10 cellular contexts compared by ENCODE assay signal in genomic region chr19:1465191-1466016, GRCh38. TPM values are rescaled to one million over a fixed set of nuclear protein-coding genes. Genes with fewer than 3 reads are reported as not detected.
DNase-seq lines count a peak whose midpoint lies in the region; ATAC-seq and TF ChIP-seq lines count a peak whose summit lies in the region.
"Had no signal": no experiment of that assay in that cellular context is flagged by ENCODE, and none has a peak within 500 bp of the region (broad histone marks: within the 10 kb centered on the region; RNA-seq: fewer than 3 reads in every experiment).

No MANE protein-coding gene starts in this region.

- no peaks in the 10 kb centered on the region for H4K20me1 ChIP-seq in GM23338 (replicated peaks; ENCODE audit: insufficient read depth)

- peak; percentile 47 for DNase-seq in AG10803 (ENCODE audit: low read depth)
- peak; percentile 78 for DNase-seq in GM23338 (ENCODE audit: low spot score)
- DNase-seq in cerebellar cortex (ENCODE audit: low spot score), result peak; percentile 73
- DNase-seq in lung (ENCODE audit: low spot score), result no peak
- DNase-seq in superior temporal gyrus (ENCODE audit: extremely low spot score), result no peak
- DNase-seq in omental fat pad (ENCODE audit: low spot score), result no peak
- DNase-seq: NCI-H1694 treated with DMSO at 0.1 percent for 48 hours had no signal

- H3K4me3 Mint-ChIP-seq in GM23338, result no peak overlapping the region
- H3K4me3 Mint-ChIP-seq: stimulated activated naive CD8-positive, alpha-beta T cell treated with anti-CD3 and anti-CD28 coated beads, Interleukin-15, Interleukin-2, amounts not matched to agents 100 ng/mL and 50 ng/mL, for 24 hours had no signal

- no peak overlapping the region for H3K27ac ChIP-seq in GM23338 (ENCODE audit: low read depth)
- no peak overlapping the region for H3K27ac ChIP-seq in lung (ENCODE audit: low read depth in 1 of 2, low read length in 1 of 2)

- 31 to 41% methylated on average over 82 to 83 of the region's 83 CpGs for WGBS in lung, 2 donors

- no peaks in the 10 kb centered on the region for H3K9me2 ChIP-seq in GM23338 (ENCODE audit: insufficient read depth)

- TF ChIP-seq CTCF in AG10803 (conservative IDR thresholded peaks at IDR 0.05; ENCODE audit: low read length) (peak; percentile 47), GM23338 (conservative IDR thresholded peaks at IDR 0.05; ENCODE audit: low read depth in 2 of 2) (peak; percentile 40 to 50), lung (IDR thresholded peaks at IDR 0.05; ENCODE audit: control extremely low read depth, extremely low read depth) (peak; percentile 4), omental fat pad (IDR thresholded peaks at IDR 0.05) (no peak)

- no peaks in the 10 kb centered on the region for H3K79me2 ChIP-seq in GM23338 (replicated peaks; ENCODE audit: insufficient read depth)

- no peaks in the 10 kb centered on the region; the same call in 1 of the 2 replicates for H3K4me1 ChIP-seq in GM23338 (ENCODE audit: insufficient read depth)
- peaks cover 2 to 43% of the 10 kb centered on the region in 2 donors for H3K4me1 ChIP-seq in lung (ENCODE audit: control insufficient read depth in 2 of 2, insufficient read depth in 2 of 2, low read length in 2 of 2)

- no peak overlapping the region for H3K4me3 ChIP-seq in AG10803 (ENCODE audit: low read length)
- peak overlapping the region; percentile 37; the same call in 1 of the 2 replicates for H3K4me3 ChIP-seq in GM23338
- no peak overlapping the region for H3K4me3 ChIP-seq in lung

- no peaks in the 10 kb centered on the region for H3K9me3 Mint-ChIP-seq in GM23338
- H3K9me3 Mint-ChIP-seq: stimulated activated naive CD8-positive, alpha-beta T cell treated with anti-CD3 and anti-CD28 coated beads, Interleukin-15, Interleukin-2, amounts not matched to agents 100 ng/mL and 50 ng/mL, for 24 hours had no signal

- no peak overlapping the region for H3K27ac Mint-ChIP-seq in GM23338
- H3K27ac Mint-ChIP-seq: stimulated activated naive CD8-positive, alpha-beta T cell treated with anti-CD3 and anti-CD28 coated beads, Interleukin-15, Interleukin-2, amounts not matched to agents 100 ng/mL and 50 ng/mL, for 24 hours had no signal

- H3K4me1 Mint-ChIP-seq in GM23338, result peaks cover 3% of the 10 kb centered on the region; the same call in 1 of the 3 replicates

- H3K36me3 Mint-ChIP-seq in GM23338 (ENCODE audit: low read depth), result no peaks in the 10 kb centered on the region

- H3K4me2 ChIP-seq in GM23338, result no peak overlapping the region

- H3K27me3 ChIP-seq in GM23338 (ENCODE audit: insufficient read depth), result peaks cover 66% of the 10 kb centered on the region
- H3K27me3 ChIP-seq in lung (ENCODE audit: control insufficient read depth, insufficient read depth), result peaks cover 16% of the 10 kb centered on the region

- ATAC-seq in GM23338 (peak; percentile 26), lung (ENCODE audit: insufficient read depth, low FRiP score) (no peak), HG02973 (IDR thresholded peaks at IDR 0.05; ENCODE audit: unreplicated experiment) (no peak), omental fat pad (ENCODE audit: low FRiP score) (no peak), GM18867 (IDR thresholded peaks at IDR 0.05; ENCODE audit: unreplicated experiment) (no peak)

- H3K9me3 ChIP-seq in lung (ENCODE audit: control insufficient read depth in 2 of 2, insufficient read depth in 1 of 2, low read length in 1 of 2), result peaks cover 0 to 12% of the 10 kb centered on the region in 2 donors

- H3F3A ChIP-seq in GM23338 (replicated peaks; ENCODE audit: low read depth), result 0 out of 2 replicates have a peak, but pooled peaks cover 7% of the 10 kb centered on the region

- no peaks in the 10 kb centered on the region for H3K36me3 ChIP-seq in GM23338 (ENCODE audit: insufficient read depth)
- H3K36me3 ChIP-seq in lung (ENCODE audit: control insufficient read depth in 2 of 2, insufficient read depth in 2 of 2, low read length in 2 of 2), result peaks cover 0 to 4% of the 10 kb centered on the region in 2 donors

- no peak overlapping the region for H2AFZ ChIP-seq in GM23338

- peaks cover 54% of the 10 kb centered on the region for H3K27me3 Mint-ChIP-seq in GM23338 (ENCODE audit: insufficient read depth, low read depth, poor library complexity)
- H3K27me3 Mint-ChIP-seq: stimulated activated naive CD8-positive, alpha-beta T cell treated with anti-CD3 and anti-CD28 coated beads, Interleukin-15, Interleukin-2, amounts not matched to agents 100 ng/mL and 50 ng/mL, for 24 hours had no signal

TF ChIP-seq in GM23338, 12 proteins besides CTCF, POLR2A, EP300 and RAD21 (continues in another document):
- no peak; the same call in 1 of the 2 replicates for TF ChIP-seq POLR2AphosphoS5 (IDR thresholded peaks at IDR 0.05; ENCODE audit: low read depth)

RNA-seq across cellular contexts. Expression of gene C19orf25, which starts 13.6 kb away (rescaled TPM):
- total RNA-seq in GM23338 (2014; rRNA removed; shearing (Covaris generic)), result 61.1 and 64.9 TPM in 2 replicates
- 43.5 and 50.1 TPM in 2 replicates for polyA plus RNA-seq in GM23338 (2016; fragmentation: Nextera tagmentation; extraction: Ambion mirVana)
- 10 to 100 TPM; 24.1 to 35.8 TPM for total RNA-seq in lung
- polyA plus RNA-seq in lung, result 10 to 100 TPM; 33.3 to 42.6 TPM
- 10 to 100 TPM; 17.6 to 26.2 (median 20.6) TPM for total RNA-seq in omental fat pad

RNA-seq across cellular contexts. Expression of gene APC2, which starts 15.5 kb away (rescaled TPM):
- 14.3 and 18.3 TPM in 2 replicates for total RNA-seq in GM23338 (2014; rRNA removed; shearing (Covaris generic))
- 1.4 TPM in 2 replicates for polyA plus RNA-seq in GM23338 (2016; fragmentation: Nextera tagmentation; extraction: Ambion mirVana)
- under 1 TPM; 0.15 to 0.37 TPM for total RNA-seq in lung
- under 1 TPM; 0.01 to 0.04 TPM for polyA plus RNA-seq in lung
- total RNA-seq in omental fat pad, result under 1 TPM in 2 of 4 donors, not detected in 2; 0.12 to 0.19 TPM

RNA-seq across cellular contexts. Expression of gene PCSK4, which starts 24.7 kb away (rescaled TPM):
- 5.9 and 15.1 TPM in 2 replicates for total RNA-seq in GM23338 (2014; rRNA removed; shearing (Covaris generic))
- polyA plus RNA-seq in GM23338 (2016; fragmentation: Nextera tagmentation; extraction: Ambion mirVana) (3.8 and 5.6 TPM in 2 replicates), lung (1 to 10 TPM; 2.3 to 3.7 TPM)
- total RNA-seq in lung (1 to 10 TPM; 7.1 to 7.9 TPM), omental fat pad (1 to 10 TPM; 1.4 to 2.4 (median 2.2) TPM)

RNA-seq across cellular contexts. Expression of gene REEP6, which starts 25.6 kb away (rescaled TPM):
- 14.3 and 15.2 TPM in 2 replicates for total RNA-seq in GM23338 (2014; rRNA removed; shearing (Covaris generic))
- 20.0 and 23.4 TPM in 2 replicates for polyA plus RNA-seq in GM23338 (2016; fragmentation: Nextera tagmentation; extraction: Ambion mirVana)
- 1 to 10 TPM; 3.0 to 6.8 TPM for total RNA-seq in lung
- polyA plus RNA-seq in lung, result 1 to 10 TPM; 2.5 to 7.6 TPM
- total RNA-seq in omental fat pad, result 1 to 10 TPM; 1.6 to 4.5 (median 2.8) TPM

RNA-seq across cellular contexts. Expression of gene RPS15, which starts 27.2 kb away (rescaled TPM):
- 2,953 and 3,723 TPM in 2 replicates for total RNA-seq in GM23338 (2014; rRNA removed; shearing (Covaris generic))
- 3,861 and 4,267 TPM in 2 replicates for polyA plus RNA-seq in GM23338 (2016; fragmentation: Nextera tagmentation; extraction: Ambion mirVana)
- 1,000 to 10,000 TPM in 1 of 2 donors, 100 to 1,000 TPM in 1; 574 to 1,157 TPM for total RNA-seq in lung
- 1,000 to 10,000 TPM; 2,710 to 2,993 TPM for polyA plus RNA-seq in lung
- 1,000 to 10,000 TPM; 2,522 to 3,708 (median 2,994) TPM for total RNA-seq in omental fat pad

Comparison
In these comparisons a context has a peak if more than half of its experiments do, and no peak if none do; other contexts are left out.
1. DNase-seq: peak in AG10803 (single experiment), GM23338 (single experiment) and cerebellar cortex (single experiment); none in lung (single experiment), superior temporal gyrus (single experiment) and omental fat pad (single experiment).
2. CTCF ChIP-seq: peak in AG10803 (single experiment), GM23338 (2 of 2) and lung (single experiment); none in omental fat pad (0 of 3).
3. RNA of gene APC2, which starts 15.5 kb away (total RNA-seq): 14.3 to 18.3 TPM in GM23338; 0.15 to 0.37 TPM in lung and 0.12 to 0.19 TPM in omental fat pad; every median in the first group is over 10 times any median in the second.